22 cellular contexts compared by ENCODE assay signal in the genomic region with DNA sequence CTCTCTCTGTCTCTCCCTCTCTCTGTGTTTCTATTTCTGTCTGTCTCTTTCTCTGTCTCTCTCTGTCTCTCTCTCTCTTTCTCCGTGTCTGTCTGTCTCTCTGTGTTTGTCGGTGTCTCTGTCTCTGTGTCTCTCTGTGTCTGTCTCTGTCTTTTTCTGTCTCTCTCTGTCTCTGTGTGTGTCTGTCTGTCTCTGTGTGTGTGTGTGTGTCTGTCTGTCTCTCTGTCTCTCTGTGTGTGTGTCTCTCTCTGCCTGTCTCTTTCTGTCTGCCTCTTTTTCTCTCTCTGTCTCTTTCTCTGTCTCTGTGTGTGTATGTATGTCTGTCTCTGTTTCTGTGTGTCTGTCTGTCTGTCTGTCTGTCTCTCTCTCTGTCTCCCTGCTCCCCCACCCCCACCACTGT.
"Had no signal": no experiment of that assay in that cellular context is flagged by ENCODE, and none has a peak within 500 bp of the region (broad histone marks: within the 10 kb centered on the region; RNA-seq: fewer than 3 reads in every experiment).

No MANE protein-coding gene starts in this region.

- H3K9me3 Mint-ChIP-seq: T-cell had no signal

- H3K27ac Mint-ChIP-seq: T-cell had no signal

- H3K4me1 Mint-ChIP-seq: T-cell had no signal

- H3K4me3 Mint-ChIP-seq: T-cell had no signal

- DNase-seq: IMR-90, Kasumi-1, MM.1S, NCI-H1092 treated with DMSO at 0.1 percent for 48 hours, NCI-H146, NCI-H1694 treated with DMSO at 0.1 percent for 48 hours, NCI-H1930, NCI-H2081, NCI-H2107, NCI-H2227 treated with DMSO at 0.1 percent for 48 hours, NCI-H510A, NCI-H524 treated with DMSO at 0.1 percent for 48 hours, NCI-H774, PC-3, SHP77, SK-N-SH, SW 1271, T-cell had no signal

- ATAC-seq: HepG2, Panc1, PC-3, T-cell had no signal

- H3K36me3 Mint-ChIP-seq: T-cell had no signal

- H3K4me2 ChIP-seq: KMS-11, SK-N-SH had no signal

- H3K9me3 ChIP-seq: SK-N-SH had no signal

- H3K27ac ChIP-seq: KMS-11, RWPE1 had no signal

- H3K9ac ChIP-seq: KMS-11, SK-N-SH had no signal

- FAIRE-seq: HepG2 had no signal
